ENCODE assay signal across 16 cellular contexts in the genomic region with DNA sequence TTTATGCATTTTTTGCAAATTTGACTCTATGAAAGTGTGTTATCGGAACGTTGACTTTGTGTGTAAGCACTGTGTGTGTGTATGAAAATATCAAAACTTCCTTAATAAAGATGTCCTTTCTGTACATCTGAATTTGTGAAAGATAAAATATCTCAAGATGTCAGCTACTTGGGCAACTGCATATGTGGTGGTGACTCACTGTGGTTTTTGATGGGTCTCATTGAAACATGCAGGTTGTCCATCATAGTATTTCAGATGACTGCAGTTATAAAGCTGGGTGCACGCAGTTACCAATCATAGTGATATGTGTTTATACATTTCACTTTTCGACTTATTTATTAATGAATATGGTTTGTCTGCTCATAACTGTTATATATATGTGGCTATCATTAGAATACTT. TPM values are rescaled to one million over a fixed set of nuclear protein-coding genes. Genes with fewer than 3 reads are reported as not detected.
DNase-seq lines count a peak whose midpoint lies in the region; ATAC-seq, FAIRE-seq and TF ChIP-seq lines count a peak whose summit lies in the region.
"Had no signal": no experiment of that assay in that cellular context is flagged by ENCODE, and none has a peak within 500 bp of the region (broad histone marks: within the 10 kb centered on the region; RNA-seq: fewer than 3 reads in every experiment).

No MANE protein-coding gene starts in this region.

- peak overlapping the region; percentile 99 for H3K4me2 ChIP-seq in OCI-LY3 (ENCODE audit: low read length)
- no peak overlapping the region for H3K4me2 ChIP-seq in mammary epithelial cell (ENCODE audit: insufficient read depth, low read depth, low read length)
- H3K4me2 ChIP-seq: BLaER1 treated with 17β-estradiol and CSF1 and Interleukin-3, amounts not matched to agents 10 nM and 100 nM; GM23338; smooth muscle cell had no signal

- dilution Hi-C loops in mammary epithelial cell (cut with HindIII; ENCODE audit: low sequenced_read_pairs) = loop anchor here (25.0 kb wide), 1 partner anchor 100 kb away; a partner anchor contains a TSS

- peak; percentile 4 for FAIRE-seq in GM19239 (lab: Jason Lieb, UNC)

- H3K36me3 ChIP-seq in OCI-LY3 (replicated peaks; ENCODE audit: low read depth, low read length) (no peaks in the 10 kb centered on the region), mammary epithelial cell (ENCODE audit: insufficient read depth, low read length) (peaks cover 7% of the 10 kb centered on the region)
- H3K36me3 ChIP-seq: BLaER1 treated with 17β-estradiol and CSF1 and Interleukin-3, amounts not matched to agents 10 nM and 100 nM had no signal

- ATAC-seq in GM19463 (IDR thresholded peaks at IDR 0.05; ENCODE audit: unreplicated experiment) = no peak
- ATAC-seq: GM23338 had no signal

- BruUV-seq in mammary epithelial cell (replicated peaks; lab: Mats Ljungman, UMichigan) = no TSS peak

- H4K20me1 ChIP-seq in OCI-LY3 (ENCODE audit: insufficient read depth, low read length) (no peaks in the 10 kb centered on the region), mammary epithelial cell (ENCODE audit: insufficient read depth, low read length) (no peaks in the 10 kb centered on the region)
- H4K20me1 ChIP-seq: BLaER1 treated with 17β-estradiol and CSF1 and Interleukin-3, amounts not matched to agents 10 nM and 100 nM had no signal

- H3K4me1 ChIP-seq in OCI-LY3 (ENCODE audit: low read length) (peaks cover 69% of the 10 kb centered on the region), mammary epithelial cell (ENCODE audit: insufficient read depth, low read length) (peaks cover 3% of the 10 kb centered on the region)

- H3K4me3 ChIP-seq in OCI-LY3 (ENCODE audit: low read length) (peak overlapping the region; percentile 41), mammary epithelial cell (replicated peaks in 1 of 3; ENCODE audit: insufficient read depth in 1 of 3, low read depth in 2 of 3, low read length in 3 of 3) (no peak overlapping the region)
- H3K4me3 ChIP-seq: BLaER1 treated with 17β-estradiol and CSF1 and Interleukin-3, amounts not matched to agents 10 nM and 100 nM; dorsolateral prefrontal cortex; GM23338; smooth muscle cell had no signal

- H3K9me3 ChIP-seq in OCI-LY3 (ENCODE audit: insufficient read depth, low read length) (no peaks in the 10 kb centered on the region), mammary epithelial cell (replicated peaks; ENCODE audit: insufficient read depth, low read length) (no peaks in the 10 kb centered on the region)
- H3K9me3 ChIP-seq: BLaER1 treated with 17β-estradiol and CSF1 and Interleukin-3, amounts not matched to agents 10 nM and 100 nM had no signal

- in situ Hi-C loops in mammary epithelial cell (cut with MboI; ENCODE audit: low sequenced_read_pairs in 2 of 2) = no loop called here

- CTCF ChIA-PET in mammary epithelial cell (lab: Charles Lee; ENCODE audit: low non-redundant PET) = no interaction called here

- intact Hi-C loops in mammary epithelial cell (cut with micrococcal nuclease) = no loop called here

- no peak overlapping the region; the same call in 1 of the 2 replicates for H2AFZ ChIP-seq in OCI-LY3 (ENCODE audit: low read depth, low read length)
- no peak overlapping the region for H2AFZ ChIP-seq in mammary epithelial cell (ENCODE audit: low read depth, low read length)
- H2AFZ ChIP-seq: GM23338 had no signal

- H3K79me2 ChIP-seq in OCI-LY3 (ENCODE audit: low read length) (no peaks in the 10 kb centered on the region), mammary epithelial cell (ENCODE audit: insufficient read depth, low read length) (peaks cover 66% of the 10 kb centered on the region)

- TF ChIP-seq CTCF in OCI-LY3 (IDR thresholded peaks at IDR 0.05; ENCODE audit: low read depth, low read length) = no peak
- TF ChIP-seq CTCF in mammary epithelial cell (conservative IDR thresholded peaks at IDR 0.05 in 1 of 2, IDR thresholded peaks at IDR 0.05 in 1 of 2; ENCODE audit: extremely low read depth in 1 of 2, insufficient read depth in 1 of 2, low read depth in 1 of 2, low read length in 2 of 2) = no peak

- peak overlapping the region; percentile 24; the same call in 1 of the 2 replicates for H3K9ac ChIP-seq in OCI-LY3 (ENCODE audit: low read length)
- H3K9ac ChIP-seq in mammary epithelial cell (ENCODE audit: insufficient read depth, low read length) = no peak overlapping the region
- H3K9ac ChIP-seq: BLaER1 treated with 17β-estradiol and CSF1 and Interleukin-3, amounts not matched to agents 10 nM and 100 nM had no signal

- 95% methylated on average over 4 of the region's 4 CpGs for WGBS in mammary epithelial cell (ENCODE audit: low coverage, missing lambda C conversion rate)

- H3K27me3 ChIP-seq in OCI-LY3 (ENCODE audit: low read depth, low read length) (no peaks in the 10 kb centered on the region), mammary epithelial cell (ENCODE audit: insufficient read depth, low read length) (no peaks in the 10 kb centered on the region)
- H3K27me3 ChIP-seq: BLaER1 treated with 17β-estradiol and CSF1 and Interleukin-3, amounts not matched to agents 10 nM and 100 nM; dorsolateral prefrontal cortex had no signal

- DNase-seq in NK-92 treated with Interleukin-12 subunit alpha and Interleukin-12 subunit beta, amount 100 ng/mL, for 24 hours (lab: John Stamatoyannopoulos, UW) = peak; percentile 17
- no peak for DNase-seq in NK-92 (lab: John Stamatoyannopoulos, UW; ENCODE audit: unreplicated experiment)
- DNase-seq in GM19239 (ENCODE audit: insufficient read length, low spot score) = no peak
- DNase-seq in mammary epithelial cell = peak; percentile 41
- no peak for DNase-seq in NCI-H1436 (lab: John Stamatoyannopoulos, UW)
- DNase-seq in NCI-H2107 treated with DMSO at 0.1 percent for 48 hours (lab: John Stamatoyannopoulos, UW; ENCODE audit: unreplicated experiment) = no peak
- DNase-seq: activated T-cell treated with anti-CD3 and anti-CD28 coated beads, Interleukin-2, amount 50 U/mL, for 48 hours; dorsolateral prefrontal cortex; hypothalamus; NCI-H1105 treated with DMSO at 0.1 percent for 48 hours had no signal

- H3K27ac ChIP-seq in OCI-LY3 (ENCODE audit: low read length) (peak overlapping the region; percentile 77), mammary epithelial cell (ENCODE audit: insufficient read depth, low read depth, low read length) (no peak overlapping the region)
- H3K27ac ChIP-seq: 22Rv1; BLaER1 treated with 17β-estradiol and CSF1 and Interleukin-3, amounts not matched to agents 10 nM and 100 nM; dorsolateral prefrontal cortex had no signal

RNA-seq across cellular contexts. Expression of a gene that starts 19.7 kb away (rescaled TPM):
- total RNA-seq in mammary epithelial cell = 10 to 100 TPM in 1 of 2 donors, 1 to 10 TPM in 1; 4.3 to 13.0 TPM
- 2.6 TPM for polyA plus RNA-seq in mammary epithelial cell
- 1.0 TPM for polyA minus RNA-seq in mammary epithelial cell

Comparison
In these comparisons a context has a peak if more than half of its experiments do, and no peak if none do; other contexts are left out.
1. DNase-seq: peak in NK-92 treated with Interleukin-12 subunit alpha and Interleukin-12 subunit beta, amount 100 ng/mL, for 24 hours (single experiment) and mammary epithelial cell (single experiment); none in NK-92 (single experiment), GM19239 (single experiment), NCI-H1436 (single experiment) and NCI-H2107 treated with DMSO at 0.1 percent for 48 hours (single experiment).